ENCODE assay signal across 1 cellular context in genomic region chr7:29405891-29406290, GRCh38.
TF ChIP-seq lines count a peak whose summit lies in the region.

No MANE protein-coding gene starts in this region.

TF ChIP-seq in HepG2, 621 proteins besides CTCF, POLR2A, EP300 and RAD21 (continued from another document and continues in another):
- no peak for TF ChIP-seq PLRG1 (conservative IDR thresholded peaks at IDR 0.05)
- no peak for TF ChIP-seq NCOA5 (CRISPR knock-in tag; IDR thresholded peaks at IDR 0.05)
- no peak for TF ChIP-seq SOX6 (IDR thresholded peaks at IDR 0.05)
- TF ChIP-seq SOX6 (CRISPR knock-in tag; IDR thresholded peaks at IDR 0.05): peak; percentile 90
- TF ChIP-seq LCORL (IDR thresholded peaks at IDR 0.05): no peak
- peak; percentile 88 for TF ChIP-seq LCORL (CRISPR knock-in tag; IDR thresholded peaks at IDR 0.05)
- TF ChIP-seq, protein P1, sequence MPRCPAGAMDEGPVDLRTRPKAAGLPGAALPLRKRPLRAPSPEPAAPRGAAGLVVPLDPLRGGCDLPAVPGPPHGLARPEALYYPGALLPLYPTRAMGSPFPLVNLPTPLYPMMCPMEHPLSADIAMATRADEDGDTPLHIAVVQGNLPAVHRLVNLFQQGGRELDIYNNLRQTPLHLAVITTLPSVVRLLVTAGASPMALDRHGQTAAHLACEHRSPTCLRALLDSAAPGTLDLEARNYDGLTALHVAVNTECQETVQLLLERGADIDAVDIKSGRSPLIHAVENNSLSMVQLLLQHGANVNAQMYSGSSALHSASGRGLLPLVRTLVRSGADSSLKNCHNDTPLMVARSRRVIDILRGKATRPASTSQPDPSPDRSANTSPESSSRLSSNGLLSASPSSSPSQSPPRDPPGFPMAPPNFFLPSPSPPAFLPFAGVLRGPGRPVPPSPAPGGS (CRISPR knock-in tag; IDR thresholded peaks at IDR 0.05): no peak
- TF ChIP-seq JUNB (CRISPR knock-in tag; IDR thresholded peaks at IDR 0.05; ENCODE audit: borderline replicate concordance): no peak
- no peak for TF ChIP-seq ARHGAP35 (CRISPR knock-in tag; IDR thresholded peaks at IDR 0.05; ENCODE audit: borderline replicate concordance)
- 0 out of 2 replicates have a peak, but pooled peaks have one; percentile 45 for TF ChIP-seq KAT8 (CRISPR knock-in tag; IDR thresholded peaks at IDR 0.05)
- TF ChIP-seq ZNF180 (CRISPR knock-in tag; IDR thresholded peaks at IDR 0.05; ENCODE audit: borderline replicate concordance, low read depth): no peak
- TF ChIP-seq ZNF367 (CRISPR knock-in tag; IDR thresholded peaks at IDR 0.05; ENCODE audit: borderline replicate concordance): no peak
- TF ChIP-seq NCOA1 (CRISPR knock-in tag; IDR thresholded peaks at IDR 0.05): no peak
- TF ChIP-seq ZNF407 (CRISPR knock-in tag; IDR thresholded peaks at IDR 0.05; ENCODE audit: not compliant biosample characterization): no peak
- TF ChIP-seq ZNF121 (CRISPR knock-in tag; IDR thresholded peaks at IDR 0.05): no peak
- no peak for TF ChIP-seq NPAS2 (CRISPR knock-in tag; IDR thresholded peaks at IDR 0.05; ENCODE audit: borderline replicate concordance)
- TF ChIP-seq, protein P2, sequence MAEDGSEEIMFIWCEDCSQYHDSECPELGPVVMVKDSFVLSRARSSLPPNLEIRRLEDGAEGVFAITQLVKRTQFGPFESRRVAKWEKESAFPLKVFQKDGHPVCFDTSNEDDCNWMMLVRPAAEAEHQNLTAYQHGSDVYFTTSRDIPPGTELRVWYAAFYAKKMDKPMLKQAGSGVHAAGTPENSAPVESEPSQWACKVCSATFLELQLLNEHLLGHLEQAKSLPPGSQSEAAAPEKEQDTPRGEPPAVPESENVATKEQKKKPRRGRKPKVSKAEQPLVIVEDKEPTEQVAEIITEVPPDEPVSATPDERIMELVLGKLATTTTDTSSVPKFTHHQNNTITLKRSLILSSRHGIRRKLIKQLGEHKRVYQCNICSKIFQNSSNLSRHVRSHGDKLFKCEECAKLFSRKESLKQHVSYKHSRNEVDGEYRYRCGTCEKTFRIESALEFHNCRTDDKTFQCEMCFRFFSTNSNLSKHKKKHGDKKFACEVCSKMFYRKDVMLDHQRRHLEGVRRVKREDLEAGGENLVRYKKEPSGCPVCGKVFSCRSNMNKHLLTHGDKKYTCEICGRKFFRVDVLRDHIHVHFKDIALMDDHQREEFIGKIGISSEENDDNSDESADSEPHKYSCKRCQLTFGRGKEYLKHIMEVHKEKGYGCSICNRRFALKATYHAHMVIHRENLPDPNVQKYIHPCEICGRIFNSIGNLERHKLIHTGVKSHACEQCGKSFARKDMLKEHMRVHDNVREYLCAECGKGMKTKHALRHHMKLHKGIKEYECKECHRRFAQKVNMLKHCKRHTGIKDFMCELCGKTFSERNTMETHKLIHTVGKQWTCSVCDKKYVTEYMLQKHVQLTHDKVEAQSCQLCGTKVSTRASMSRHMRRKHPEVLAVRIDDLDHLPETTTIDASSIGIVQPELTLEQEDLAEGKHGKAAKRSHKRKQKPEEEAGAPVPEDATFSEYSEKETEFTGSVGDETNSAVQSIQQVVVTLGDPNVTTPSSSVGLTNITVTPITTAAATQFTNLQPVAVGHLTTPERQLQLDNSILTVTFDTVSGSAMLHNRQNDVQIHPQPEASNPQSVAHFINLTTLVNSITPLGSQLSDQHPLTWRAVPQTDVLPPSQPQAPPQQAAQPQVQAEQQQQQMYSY (CRISPR knock-in tag; IDR thresholded peaks at IDR 0.05): no peak
- TF ChIP-seq NKX3-1 (CRISPR knock-in tag; IDR thresholded peaks at IDR 0.05): no peak
- TF ChIP-seq MED8 (CRISPR knock-in tag; IDR thresholded peaks at IDR 0.05; ENCODE audit: insufficient replicate concordance): no peak
- no peak for TF ChIP-seq ZFP90 (CRISPR knock-in tag; IDR thresholded peaks at IDR 0.05; ENCODE audit: borderline replicate concordance)
- TF ChIP-seq ISL2 (CRISPR knock-in tag; IDR thresholded peaks at IDR 0.05): peak; percentile 50; the same call in 1 of the 2 replicates
- no peak for TF ChIP-seq ZBTB33 (CRISPR knock-in tag; IDR thresholded peaks at IDR 0.05)
- TF ChIP-seq NFE2L1 (CRISPR knock-in tag; IDR thresholded peaks at IDR 0.05; ENCODE audit: borderline replicate concordance): no peak
- no peak for TF ChIP-seq PHB2 (IDR thresholded peaks at IDR 0.05; ENCODE audit: partially characterized antibody)
- TF ChIP-seq ISX (CRISPR knock-in tag; conservative IDR thresholded peaks at IDR 0.05): no peak
- TF ChIP-seq, protein P3, sequence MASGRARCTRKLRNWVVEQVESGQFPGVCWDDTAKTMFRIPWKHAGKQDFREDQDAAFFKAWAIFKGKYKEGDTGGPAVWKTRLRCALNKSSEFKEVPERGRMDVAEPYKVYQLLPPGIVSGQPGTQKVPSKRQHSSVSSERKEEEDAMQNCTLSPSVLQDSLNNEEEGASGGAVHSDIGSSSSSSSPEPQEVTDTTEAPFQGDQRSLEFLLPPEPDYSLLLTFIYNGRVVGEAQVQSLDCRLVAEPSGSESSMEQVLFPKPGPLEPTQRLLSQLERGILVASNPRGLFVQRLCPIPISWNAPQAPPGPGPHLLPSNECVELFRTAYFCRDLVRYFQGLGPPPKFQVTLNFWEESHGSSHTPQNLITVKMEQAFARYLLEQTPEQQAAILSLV (CRISPR knock-in tag; IDR thresholded peaks at IDR 0.05; ENCODE audit: borderline replicate concordance): no peak
- no peak for TF ChIP-seq ZNF138 (CRISPR knock-in tag; IDR thresholded peaks at IDR 0.05; ENCODE audit: low read depth)
- 0 out of 2 replicates have a peak, but pooled peaks have one; percentile 29 for TF ChIP-seq MIXL1 (CRISPR knock-in tag; IDR thresholded peaks at IDR 0.05)
- no peak for TF ChIP-seq ATRX (CRISPR knock-in tag; IDR thresholded peaks at IDR 0.05; ENCODE audit: borderline replicate concordance)
- TF ChIP-seq POLR2AphosphoS2 (IDR thresholded peaks at IDR 0.05; ENCODE audit: low read depth, low read length): no peak
- TF ChIP-seq, protein P4, sequence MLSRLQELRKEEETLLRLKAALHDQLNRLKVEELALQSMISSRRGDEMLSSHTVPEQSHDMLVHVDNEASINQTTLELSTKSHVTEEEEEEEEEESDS (CRISPR knock-in tag; IDR thresholded peaks at IDR 0.05; ENCODE audit: borderline replicate concordance): no peak
- no peak for TF ChIP-seq PTBP1 (IDR thresholded peaks at IDR 0.05; ENCODE audit: low read depth, low read length, poor library complexity, severe bottlenecking)
- TF ChIP-seq HOXA3 (CRISPR knock-in tag; IDR thresholded peaks at IDR 0.05): peak; percentile 55; the same call in 1 of the 2 replicates
- no peak for TF ChIP-seq REXO4 (CRISPR knock-in tag; IDR thresholded peaks at IDR 0.05; ENCODE audit: borderline replicate concordance)
- no peak for TF ChIP-seq ARNT (IDR thresholded peaks at IDR 0.05)
- TF ChIP-seq SAP130 (CRISPR knock-in tag; IDR thresholded peaks at IDR 0.05; ENCODE audit: low read depth): peak; percentile 49; the same call in 1 of the 2 replicates
- TF ChIP-seq ZNF446 (CRISPR knock-in tag; IDR thresholded peaks at IDR 0.05): no peak
- TF ChIP-seq YY1 (IDR thresholded peaks at IDR 0.05; ENCODE audit: insufficient read depth, insufficient replicate concordance, low read depth, low read length): no peak
- TF ChIP-seq ZFP41 (CRISPR knock-in tag; IDR thresholded peaks at IDR 0.05; ENCODE audit: borderline replicate concordance): no peak
- TF ChIP-seq, protein P5, sequence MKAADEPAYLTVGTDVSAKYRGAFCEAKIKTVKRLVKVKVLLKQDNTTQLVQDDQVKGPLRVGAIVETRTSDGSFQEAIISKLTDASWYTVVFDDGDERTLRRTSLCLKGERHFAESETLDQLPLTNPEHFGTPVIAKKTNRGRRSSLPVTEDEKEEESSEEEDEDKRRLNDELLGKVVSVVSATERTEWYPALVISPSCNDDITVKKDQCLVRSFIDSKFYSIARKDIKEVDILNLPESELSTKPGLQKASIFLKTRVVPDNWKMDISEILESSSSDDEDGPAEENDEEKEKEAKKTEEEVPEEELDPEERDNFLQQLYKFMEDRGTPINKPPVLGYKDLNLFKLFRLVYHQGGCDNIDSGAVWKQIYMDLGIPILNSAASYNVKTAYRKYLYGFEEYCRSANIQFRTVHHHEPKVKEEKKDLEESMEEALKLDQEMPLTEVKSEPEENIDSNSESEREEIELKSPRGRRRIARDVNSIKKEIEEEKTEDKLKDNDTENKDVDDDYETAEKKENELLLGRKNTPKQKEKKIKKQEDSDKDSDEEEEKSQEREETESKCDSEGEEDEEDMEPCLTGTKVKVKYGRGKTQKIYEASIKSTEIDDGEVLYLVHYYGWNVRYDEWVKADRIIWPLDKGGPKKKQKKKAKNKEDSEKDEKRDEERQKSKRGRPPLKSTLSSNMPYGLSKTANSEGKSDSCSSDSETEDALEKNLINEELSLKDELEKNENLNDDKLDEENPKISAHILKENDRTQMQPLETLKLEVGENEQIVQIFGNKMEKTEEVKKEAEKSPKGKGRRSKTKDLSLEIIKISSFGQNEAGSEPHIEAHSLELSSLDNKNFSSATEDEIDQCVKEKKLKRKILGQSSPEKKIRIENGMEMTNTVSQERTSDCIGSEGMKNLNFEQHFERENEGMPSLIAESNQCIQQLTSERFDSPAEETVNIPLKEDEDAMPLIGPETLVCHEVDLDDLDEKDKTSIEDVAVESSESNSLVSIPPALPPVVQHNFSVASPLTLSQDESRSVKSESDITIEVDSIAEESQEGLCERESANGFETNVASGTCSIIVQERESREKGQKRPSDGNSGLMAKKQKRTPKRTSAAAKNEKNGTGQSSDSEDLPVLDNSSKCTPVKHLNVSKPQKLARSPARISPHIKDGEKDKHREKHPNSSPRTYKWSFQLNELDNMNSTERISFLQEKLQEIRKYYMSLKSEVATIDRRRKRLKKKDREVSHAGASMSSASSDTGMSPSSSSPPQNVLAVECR (CRISPR knock-in tag; IDR thresholded peaks at IDR 0.05; ENCODE audit: borderline replicate concordance): peak; percentile 31; the same call in 1 of the 2 replicates
- TF ChIP-seq ZNF329 (CRISPR knock-in tag; IDR thresholded peaks at IDR 0.05; ENCODE audit: low read depth): no peak
- TF ChIP-seq ZSCAN22 (CRISPR knock-in tag; IDR thresholded peaks at IDR 0.05): no peak
